In genomic region chr5:11181940-11182339, GRCh38 we compare ENCODE assay signal across 13 cellular contexts.
"Had no signal": no experiment of that assay in that cellular context is flagged by ENCODE, and none has a peak within 500 bp of the region (broad histone marks: within the 10 kb centered on the region; RNA-seq: fewer than 3 reads in every experiment).

No MANE protein-coding gene starts in this region.

- H3K27me3 ChIP-seq: cardiac muscle cell, left lung had no signal

- ATAC-seq: activated T-cell treated with anti-CD3 and anti-CD28 coated beads, Interleukin-2, amount 50 U/mL, for 4 hours had no signal

- H3K36me3 ChIP-seq: cardiac muscle cell, left lung had no signal

- H3K27ac ChIP-seq: cardiac muscle cell, left lung had no signal

- H3K4me3 ChIP-seq: cardiac muscle cell, left lung had no signal

- DNase-seq: activated CD4-positive, alpha-beta T cell treated with anti-CD3 and anti-CD28 coated beads for 4 hours; activated CD4-positive, alpha-beta T cell treated with anti-CD3 and anti-CD28 coated beads, Interleukin-2, amount 50 U/mL, for 48 hours; activated CD4-positive, CD25-positive, alpha-beta regulatory T cell; activated CD8-positive, alpha-beta memory T cell treated with anti-CD3 and anti-CD28 coated beads, Interleukin-2, amount 50 U/mL, for 48 hours; activated naive CD4-positive, alpha-beta T cell treated with anti-CD3 and anti-CD28 coated beads for 36 hours; activated naive CD8-positive, alpha-beta T cell treated with anti-CD3 and anti-CD28 coated beads, Interleukin-2, amount 10 ng/mL, durations not matched to agents 7 days and 5 days; activated T-cell treated with anti-CD3 and anti-CD28 coated beads, Interleukin-2, amount 50 U/mL, for 4 hours; left lung; small intestine; stimulated activated CD4-positive, alpha-beta T cell treated with anti-CD3 and anti-CD28 coated beads, Interleukin-2, amount 100 ng/mL, for 24 hours; stimulated activated naive B cell treated with anti-CD40 and anti-IgM and Interleukin-4, amounts not matched to agents 10 μg/mL and 1 μg/mL and 100 μg/mL, for 72 hours had no signal

- H3K4me1 ChIP-seq: left lung had no signal

- FAIRE-seq: endometrium, small intestine had no signal

- H3K9me3 ChIP-seq: left lung had no signal
